In genomic region chr11:47415949-47416472, GRCh38 we compare ENCODE assay signal across 1 cellular context.
TF ChIP-seq lines count a peak whose summit lies in the region.

No MANE protein-coding gene starts in this region.

TF ChIP-seq in HEK293, 187 proteins besides CTCF, POLR2A, EP300 and RAD21 (continued from another document and continues in another):
- TF ChIP-seq KLF7 (tag by site-specific recombination; IDR thresholded peaks at IDR 0.05; ENCODE audit: borderline replicate concordance) (no peak), KLF17 (tag by site-specific recombination; IDR thresholded peaks at IDR 0.05) (peak; percentile 59; the same call in 1 of the 2 replicates), HOXC10 (CRISPR knock-in tag; IDR thresholded peaks at IDR 0.05) (no peak), OSR2 (tag by site-specific recombination; IDR thresholded peaks at IDR 0.05) (no peak), ZNF560 (tag by site-specific recombination; IDR thresholded peaks at IDR 0.05; ENCODE audit: borderline replicate concordance) (no peak), ZFHX2 (tag by site-specific recombination; conservative IDR thresholded peaks at IDR 0.05) (peak; percentile 37), PRDM1 (tag by site-specific recombination; IDR thresholded peaks at IDR 0.05) (no peak), ZSCAN16 (tag by site-specific recombination; IDR thresholded peaks at IDR 0.05) (no peak), ZNF174 (tag by site-specific recombination; IDR thresholded peaks at IDR 0.05) (no peak), ZNF391 (tag by site-specific recombination; IDR thresholded peaks at IDR 0.05; ENCODE audit: borderline replicate concordance, low read depth) (no peak), ZNF768 (tag by site-specific recombination; IDR thresholded peaks at IDR 0.05) (no peak), PATZ1 (tag by site-specific recombination; IDR thresholded peaks at IDR 0.05) (peak; percentile 96), ZNF341 (tag by site-specific recombination; IDR thresholded peaks at IDR 0.05; ENCODE audit: low read depth) (no peak), ZNF555 (tag by site-specific recombination; conservative IDR thresholded peaks at IDR 0.05) (no peak), ZNF704 (tag by site-specific recombination; IDR thresholded peaks at IDR 0.05) (no peak), ZBTB20 (tag by site-specific recombination; IDR thresholded peaks at IDR 0.05) (peak; percentile 34; the same call in 1 of the 2 replicates), ZNF335 (tag by site-specific recombination; conservative IDR thresholded peaks at IDR 0.05) (peak; percentile 85), ZNF2 (tag by site-specific recombination; IDR thresholded peaks at IDR 0.05) (no peak), ZNF292 (tag by site-specific recombination; IDR thresholded peaks at IDR 0.05; ENCODE audit: borderline replicate concordance, low read depth) (no peak), GLIS1 (tag by site-specific recombination; IDR thresholded peaks at IDR 0.05) (peak; percentile 52), ZNF426 (tag by site-specific recombination; IDR thresholded peaks at IDR 0.05) (no peak), ZNF132 (tag by site-specific recombination; IDR thresholded peaks at IDR 0.05; ENCODE audit: borderline replicate concordance) (no peak), ZIC2 (tag by site-specific recombination; IDR thresholded peaks at IDR 0.05) (peak; percentile 20; the same call in 1 of the 2 replicates), ZBTB10 (tag by site-specific recombination; IDR thresholded peaks at IDR 0.05) (peak; percentile 33; the same call in 1 of the 2 replicates), KLF9 (tag by site-specific recombination; IDR thresholded peaks at IDR 0.05; ENCODE audit: low read depth) (peak; percentile 44; the same call in 1 of the 2 replicates), HOXD13 (CRISPR knock-in tag; IDR thresholded peaks at IDR 0.05; ENCODE audit: borderline replicate concordance) (no peak), ZFP69B (tag by site-specific recombination; IDR thresholded peaks at IDR 0.05) (no peak), ZNF138 (tag by site-specific recombination; IDR thresholded peaks at IDR 0.05; ENCODE audit: borderline replicate concordance) (no peak), KLF10 (tag by site-specific recombination; IDR thresholded peaks at IDR 0.05) (peak; percentile 93), FEZF1 (tag by site-specific recombination; IDR thresholded peaks at IDR 0.05) (peak; percentile 62), ZNF785 (tag by site-specific recombination; IDR thresholded peaks at IDR 0.05) (no peak), SCRT2 (tag by site-specific recombination; IDR thresholded peaks at IDR 0.05) (no peak), ZNF10 (tag by site-specific recombination; IDR thresholded peaks at IDR 0.05) (peak; percentile 66; the same call in 1 of the 2 replicates), ZNF248 (tag by site-specific recombination; IDR thresholded peaks at IDR 0.05) (no peak), ZNF24 (tag by site-specific recombination; IDR thresholded peaks at IDR 0.05) (no peak), ZNF558 (tag by site-specific recombination; IDR thresholded peaks at IDR 0.05) (no peak), ZSCAN5A (tag by site-specific recombination; IDR thresholded peaks at IDR 0.05) (no peak), SP3 (tag by site-specific recombination; IDR thresholded peaks at IDR 0.05) (no peak), ZNF155 (tag by site-specific recombination; IDR thresholded peaks at IDR 0.05) (no peak), ZNF670 (tag by site-specific recombination; IDR thresholded peaks at IDR 0.05; ENCODE audit: low read depth) (no peak), MEIS1 (CRISPR knock-in tag; IDR thresholded peaks at IDR 0.05; ENCODE audit: borderline replicate concordance) (no peak), ZNF175 (tag by site-specific recombination; IDR thresholded peaks at IDR 0.05) (no peak), REPIN1 (tag by site-specific recombination; IDR thresholded peaks at IDR 0.05; ENCODE audit: low read depth) (no peak), ZNF274 (IDR thresholded peaks at IDR 0.05; ENCODE audit: low read length) (no peak), ZNF274 (tag by site-specific recombination; IDR thresholded peaks at IDR 0.05; ENCODE audit: borderline replicate concordance) (no peak), SALL2 (tag by site-specific recombination; IDR thresholded peaks at IDR 0.05; ENCODE audit: borderline replicate concordance) (no peak), ZFP37 (tag by site-specific recombination; IDR thresholded peaks at IDR 0.05) (no peak), ZNF133 (tag by site-specific recombination; IDR thresholded peaks at IDR 0.05) (no peak), ZNF747 (tag by site-specific recombination; IDR thresholded peaks at IDR 0.05) (no peak), ZNF311 (tag by site-specific recombination; IDR thresholded peaks at IDR 0.05; ENCODE audit: borderline replicate concordance) (no peak), ZNF146 (tag by site-specific recombination; IDR thresholded peaks at IDR 0.05) (no peak), ZNF654 (tag by site-specific recombination; IDR thresholded peaks at IDR 0.05; ENCODE audit: low read depth) (no peak), ZBTB48 (tag by site-specific recombination; IDR thresholded peaks at IDR 0.05) (peak; percentile 80; the same call in 1 of the 2 replicates), ZNF148 (tag by site-specific recombination; IDR thresholded peaks at IDR 0.05; ENCODE audit: borderline replicate concordance) (no peak), ZNF580 (tag by site-specific recombination; IDR thresholded peaks at IDR 0.05) (no peak), KLF1 (tag by site-specific recombination; IDR thresholded peaks at IDR 0.05) (peak; percentile 33; the same call in 1 of the 2 replicates), RBAK (tag by site-specific recombination; IDR thresholded peaks at IDR 0.05) (no peak)
- TF ChIP-seq, protein P1, sequence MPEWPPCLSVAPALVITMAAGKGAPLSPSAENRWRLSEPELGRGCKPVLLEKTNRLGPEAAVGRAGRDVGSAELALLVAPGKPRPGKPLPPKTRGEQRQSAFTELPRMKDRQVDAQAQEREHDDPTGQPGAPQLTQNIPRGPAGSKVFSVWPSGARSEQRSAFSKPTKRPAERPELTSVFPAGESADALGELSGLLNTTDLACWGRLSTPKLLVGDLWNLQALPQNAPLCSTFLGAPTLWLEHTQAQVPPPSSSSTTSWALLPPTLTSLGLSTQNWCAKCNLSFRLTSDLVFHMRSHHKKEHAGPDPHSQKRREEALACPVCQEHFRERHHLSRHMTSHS (tag by site-specific recombination; IDR thresholded peaks at IDR 0.05) = no peak
- TF ChIP-seq, protein P2, sequence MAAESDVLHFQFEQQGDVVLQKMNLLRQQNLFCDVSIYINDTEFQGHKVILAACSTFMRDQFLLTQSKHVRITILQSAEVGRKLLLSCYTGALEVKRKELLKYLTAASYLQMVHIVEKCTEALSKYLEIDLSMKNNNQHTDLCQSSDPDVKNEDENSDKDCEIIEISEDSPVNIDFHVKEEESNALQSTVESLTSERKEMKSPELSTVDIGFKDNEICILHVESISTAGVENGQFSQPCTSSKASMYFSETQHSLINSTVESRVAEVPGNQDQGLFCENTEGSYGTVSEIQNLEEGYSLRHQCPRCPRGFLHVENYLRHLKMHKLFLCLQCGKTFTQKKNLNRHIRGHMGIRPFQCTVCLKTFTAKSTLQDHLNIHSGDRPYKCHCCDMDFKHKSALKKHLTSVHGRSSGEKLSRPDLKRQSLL (tag by site-specific recombination; IDR thresholded peaks at IDR 0.05) = no peak; the same call in 1 of the 2 replicates
